Comparison of ENCODE assay signal across 28 cellular contexts in genomic region chr2:22903616-22904015, GRCh38.
"Had no signal": no experiment of that assay in that cellular context is flagged by ENCODE, and none has a peak within 500 bp of the region (broad histone marks: within the 10 kb centered on the region; RNA-seq: fewer than 3 reads in every experiment).

No MANE protein-coding gene starts in this region.

- H3K27me3 ChIP-seq: adrenal gland, body of pancreas, brain microvascular endothelial cell, breast epithelium, cardiac muscle cell had no signal

- DNase-seq: activated B cell treated with CpG ODN at 0.5 μM for 24 hours; activated CD4-positive, alpha-beta T cell treated with anti-CD3 and anti-CD28 coated beads for 4 hours; activated CD4-positive, alpha-beta T cell treated with anti-CD3 and anti-CD28 coated beads, Interleukin-2, amount 50 U/mL, for 1 hour; activated CD4-positive, alpha-beta T cell treated with anti-CD3 and anti-CD28 coated beads, Interleukin-2, amount 50 U/mL, for 4 hours; activated CD4-positive, CD25-positive, alpha-beta regulatory T cell treated with anti-CD3 and anti-CD28 coated beads, Interleukin-2, amount 50 U/mL, for 72 hours; activated CD8-positive, alpha-beta memory T cell treated with anti-CD3 and anti-CD28 coated beads, Interleukin-2, amount 50 U/mL, for 4 hours; activated effector memory CD4-positive, alpha-beta T cell treated with anti-CD3 and anti-CD28 coated beads, Interleukin-2, amount 50 U/mL, for 16 hours; activated gamma-delta T cell treated with Interleukin-2 at 50 U/mL for 16 hours; activated naive CD4-positive, alpha-beta T cell; activated naive CD4-positive, alpha-beta T cell treated with anti-CD3 and anti-CD28 coated beads, Interleukin-2, amount 50 U/mL, for 16 hours; activated T-cell treated with anti-CD3 and anti-CD28 coated beads for 4 hours; activated T-cell treated with anti-CD3 and anti-CD28 coated beads, Interleukin-2, amount 50 U/mL, for 1 hour; activated T-cell treated with anti-CD3 and anti-CD28 coated beads, Interleukin-2, amount 50 U/mL, for 4 hours; amniotic stem cell; T-helper 1 cell; T-helper 9 cell had no signal

- H3K36me3 ChIP-seq: adrenal gland, brain microvascular endothelial cell, breast epithelium, cardiac muscle cell had no signal

- H3K4me1 ChIP-seq: adrenal gland, body of pancreas, breast epithelium had no signal

- H3K27ac ChIP-seq: adrenal gland, body of pancreas, brain microvascular endothelial cell, breast epithelium, cardiac muscle cell, VCaP had no signal

- ATAC-seq: activated CD8-positive, alpha-beta T cell treated with anti-CD3 and anti-CD28 coated beads for 36 hours; activated naive CD4-positive, alpha-beta T cell treated with anti-CD3 and anti-CD28 coated beads, Interleukin-2, amount 50 U/mL, for 72 hours; activated T-cell treated with anti-CD3 and anti-CD28 coated beads, Interleukin-2, amount 50 U/mL, for 4 hours; activated T-cell treated with anti-CD3 and anti-CD28 coated beads, Interleukin-2, amount 50 U/mL, for 72 hours; activated T-helper 17 cell treated with anti-CD3 and anti-CD28 coated beads, Interleukin-2, amount 50 U/mL, for 72 hours; body of pancreas had no signal

- H3K9me3 ChIP-seq: adrenal gland, body of pancreas, breast epithelium had no signal

- H3K4me3 ChIP-seq: adrenal gland, body of pancreas, breast epithelium, cardiac muscle cell had no signal

- FAIRE-seq: astrocyte, TTC549 had no signal
